16 cellular contexts compared by ENCODE assay signal in genomic region chr1:193181985-193182384, GRCh38. TPM values are rescaled to one million over a fixed set of nuclear protein-coding genes. Genes with fewer than 3 reads are reported as not detected.
DNase-seq lines count a peak whose midpoint lies in the region; ATAC-seq, FAIRE-seq and TF ChIP-seq lines count a peak whose summit lies in the region.
"Had no signal": no experiment of that assay in that cellular context is flagged by ENCODE, and none has a peak within 500 bp of the region (broad histone marks: within the 10 kb centered on the region; RNA-seq: fewer than 3 reads in every experiment).

No MANE protein-coding gene starts in this region.

- no peak for TF ChIP-seq CTCF in BE2C (IDR thresholded peaks at IDR 0.05; ENCODE audit: low read depth, low read length)
- TF ChIP-seq CTCF in pancreas (IDR thresholded peaks at IDR 0.05) = no peak

- peaks cover 20% of the 10 kb centered on the region for H3K4me1 Mint-ChIP-seq in activated T-helper 17 cell treated with anti-CD3 and anti-CD28 coated beads, Interleukin-2, amount 50 U/mL, for 72 hours
- peaks cover 31% of the 10 kb centered on the region for H3K4me1 Mint-ChIP-seq in activated CD4-positive, alpha-beta T cell treated with anti-CD3 and anti-CD28 coated beads for 36 hours

- no peak for FAIRE-seq in pancreas (lab: Jason Lieb, UNC)

- H3K36me3 Mint-ChIP-seq in activated T-helper 17 cell treated with anti-CD3 and anti-CD28 coated beads, Interleukin-2, amount 50 U/mL, for 72 hours (ENCODE audit: low read depth) = peaks cover 53% of the 10 kb centered on the region
- peaks cover 3% of the 10 kb centered on the region for H3K36me3 Mint-ChIP-seq in activated CD4-positive, alpha-beta T cell treated with anti-CD3 and anti-CD28 coated beads for 36 hours (ENCODE audit: low read depth)

- 45% methylated on average over 2 of the region's 2 CpGs for WGBS in right cardiac atrium
- 29 to 31% methylated on average over 2 of the region's 2 CpGs for WGBS in pancreas, 2 donors

- no peaks in the 10 kb centered on the region for H3K27me3 ChIP-seq in BE2C
- no peaks in the 10 kb centered on the region for H3K27me3 ChIP-seq in right cardiac atrium (ENCODE audit: control insufficient read depth, insufficient read depth)
- no peaks in the 10 kb centered on the region for H3K27me3 ChIP-seq in pancreas

- no peaks in the 10 kb centered on the region for H3K9me3 ChIP-seq in BE2C
- H3K9me3 ChIP-seq in right cardiac atrium (ENCODE audit: control insufficient read depth, low read length) = no peaks in the 10 kb centered on the region
- H3K9me3 ChIP-seq in pancreas = no peaks in the 10 kb centered on the region

- ATAC-seq in GM19463 (IDR thresholded peaks at IDR 0.05; ENCODE audit: unreplicated experiment) (peak; percentile 44), right cardiac atrium (peak in 1 of 2 donors; percentile 58), HG03442 (IDR thresholded peaks at IDR 0.05; ENCODE audit: unreplicated experiment) (no peak), pancreas (no peak)
- peak; percentile 27 for ATAC-seq in activated T-helper 17 cell treated with anti-CD3 and anti-CD28 coated beads, Interleukin-2, amount 50 U/mL, for 72 hours (replicated peaks)
- ATAC-seq in activated CD4-positive, alpha-beta T cell treated with anti-CD3 and anti-CD28 coated beads for 36 hours = no peak

- peaks cover 6% of the 10 kb centered on the region for H3K4me1 ChIP-seq in BE2C
- no peaks in the 10 kb centered on the region for H3K4me1 ChIP-seq in right cardiac atrium (ENCODE audit: control insufficient read depth, insufficient read depth, low read length)
- peaks cover 18 to 49% (median 31%) of the 10 kb centered on the region in 3 donors for H3K4me1 ChIP-seq in pancreas

- H3K4me3 ChIP-seq in BE2C (ENCODE audit: low read depth, low read length) = no peak overlapping the region
- H3K4me3 ChIP-seq in right cardiac atrium (ENCODE audit: low read length) = peak overlapping the region; percentile 38
- no peak overlapping the region for H3K4me3 ChIP-seq in pancreas

- peak overlapping the region; percentile 84 for H3K4me3 Mint-ChIP-seq in activated T-helper 17 cell treated with anti-CD3 and anti-CD28 coated beads, Interleukin-2, amount 50 U/mL, for 72 hours
- H3K4me3 Mint-ChIP-seq in activated CD4-positive, alpha-beta T cell treated with anti-CD3 and anti-CD28 coated beads for 36 hours = no peak overlapping the region
- H3K4me3 Mint-ChIP-seq: stimulated activated naive CD8-positive, alpha-beta T cell treated with anti-CD3 and anti-CD28 coated beads, Interleukin-15, Interleukin-2, amounts not matched to agents 100 ng/mL and 50 ng/mL, for 24 hours had no signal

- peak; percentile 30 for DNase-seq in BE2C
- DNase-seq in right cardiac atrium = no peak
- DNase-seq in activated CD4-positive, CD25-positive, alpha-beta regulatory T cell (lab: John Stamatoyannopoulos, UW) = no peak
- no peak for DNase-seq in pancreas
- DNase-seq in activated CD4-positive, alpha-beta T cell treated with anti-CD3 and anti-CD28 coated beads for 36 hours = no peak
- DNase-seq: activated CD8-positive, alpha-beta memory T cell treated with anti-CD3 and anti-CD28 coated beads, Interleukin-2, amount 50 U/mL, for 4 hours; AML-193; KBM-7; mesendoderm; NCI-H524 treated with DMSO at 0.1 percent for 48 hours had no signal

- no peaks in the 10 kb centered on the region for H3K36me3 ChIP-seq in BE2C
- H3K36me3 ChIP-seq in pancreas = no peaks in the 10 kb centered on the region

- intact Hi-C loops in right cardiac atrium (cut with DNase I) (loop anchor here in 2 of 4 donors (10.0 kb wide), 2 partner anchors 783 to 1113 kb away; no protein-coding TSS in a partner anchor), pancreas (cut with DNase I) (no loop called here)
- intact Hi-C loops in activated CD4-positive, alpha-beta T cell treated with anti-CD3 and anti-CD28 coated beads for 36 hours (cut with DNase I, micrococcal nuclease) = loop anchor here (2.0 to 10.0 kb wide), 3 partner anchors 153 to 1113 kb away; no protein-coding TSS in a partner anchor

- H3K27me3 Mint-ChIP-seq in activated T-helper 17 cell treated with anti-CD3 and anti-CD28 coated beads, Interleukin-2, amount 50 U/mL, for 72 hours = no peaks in the 10 kb centered on the region
- no peaks in the 10 kb centered on the region for H3K27me3 Mint-ChIP-seq in activated CD4-positive, alpha-beta T cell treated with anti-CD3 and anti-CD28 coated beads for 36 hours
- H3K27me3 Mint-ChIP-seq: stimulated activated naive CD8-positive, alpha-beta T cell treated with anti-CD3 and anti-CD28 coated beads, Interleukin-15, Interleukin-2, amounts not matched to agents 100 ng/mL and 50 ng/mL, for 24 hours had no signal

- H3K27ac ChIP-seq in right cardiac atrium (ENCODE audit: low read length) (peak overlapping the region; percentile 27), pancreas (no peak overlapping the region)
- H3K27ac ChIP-seq: VCaP had no signal

- H3K9me3 Mint-ChIP-seq in activated T-helper 17 cell treated with anti-CD3 and anti-CD28 coated beads, Interleukin-2, amount 50 U/mL, for 72 hours = peaks cover 4% of the 10 kb centered on the region
- H3K9me3 Mint-ChIP-seq in activated CD4-positive, alpha-beta T cell treated with anti-CD3 and anti-CD28 coated beads for 36 hours (ENCODE audit: low read depth) = no peaks in the 10 kb centered on the region
- H3K9me3 Mint-ChIP-seq: stimulated activated naive CD8-positive, alpha-beta T cell treated with anti-CD3 and anti-CD28 coated beads, Interleukin-15, Interleukin-2, amounts not matched to agents 100 ng/mL and 50 ng/mL, for 24 hours had no signal

- H3K27ac Mint-ChIP-seq in activated T-helper 17 cell treated with anti-CD3 and anti-CD28 coated beads, Interleukin-2, amount 50 U/mL, for 72 hours = no peak overlapping the region
- no peak overlapping the region for H3K27ac Mint-ChIP-seq in activated CD4-positive, alpha-beta T cell treated with anti-CD3 and anti-CD28 coated beads for 36 hours
- H3K27ac Mint-ChIP-seq: stimulated activated naive CD8-positive, alpha-beta T cell treated with anti-CD3 and anti-CD28 coated beads, Interleukin-15, Interleukin-2, amounts not matched to agents 100 ng/mL and 50 ng/mL, for 24 hours had no signal

- CTCF ChIA-PET in activated CD4-positive, alpha-beta T cell treated with anti-CD3 and anti-CD28 coated beads for 36 hours (lab: Charles Lee) = interaction anchor here (1.3 to 3.1 kb wide), 4 partner anchors 25 to 230 kb away, joined by 3 to 13 read pairs (median 4); no protein-coding TSS in a partner anchor

- POLR2A ChIA-PET in activated CD4-positive, alpha-beta T cell treated with anti-CD3 and anti-CD28 coated beads for 36 hours (lab: Charles Lee) = no interaction called here

RNA-seq across cellular contexts. Expression of gene B3GALT2, which starts 4.4 kb away (rescaled TPM):
- polyA plus RNA-seq in BE2C (2012; ENCODE audit: insufficient read depth, insufficient read length, low read depth) = not detected
- 1 to 10 TPM; 1.4 to 1.8 TPM for total RNA-seq in activated T-helper 17 cell treated with anti-CD3 and anti-CD28 coated beads, Interleukin-2, amount 50 U/mL, for 72 hours
- total RNA-seq in right cardiac atrium (10 to 100 TPM; 36.4 to 73.5 (median 57.0) TPM), pancreas (under 1 TPM; 0.20 to 0.76 (median 0.34) TPM)
- polyA plus RNA-seq in right cardiac atrium (25.5 TPM), pancreas (under 1 TPM; 0.27 to 0.99 TPM)
- not detected for total RNA-seq in activated CD4-positive, alpha-beta T cell treated with anti-CD3 and anti-CD28 coated beads for 36 hours
- total RNA-seq: pulmonary artery endothelial cell had no signal

Comparison
In these comparisons a context has a peak if more than half of its experiments do, and no peak if none do; other contexts are left out.
1. ATAC-seq: peak in GM19463 (single experiment) and activated T-helper 17 cell treated with anti-CD3 and anti-CD28 coated beads, Interleukin-2, amount 50 U/mL, for 72 hours (single experiment); none in HG03442 (single experiment), pancreas (0 of 4) and activated CD4-positive, alpha-beta T cell treated with anti-CD3 and anti-CD28 coated beads for 36 hours (single experiment).
2. RNA of gene B3GALT2, which starts 4.4 kb away (total RNA-seq): 36.4 to 73.5 TPM in right cardiac atrium; 1.4 to 1.8 TPM in activated T-helper 17 cell treated with anti-CD3 and anti-CD28 coated beads, Interleukin-2, amount 50 U/mL, for 72 hours, 0.20 to 0.76 TPM in pancreas and not detected in activated CD4-positive, alpha-beta T cell treated with anti-CD3 and anti-CD28 coated beads for 36 hours; every median in the first group is over 10 times any median in the second.
3. intact Hi-C loops: an anchor here in activated CD4-positive, alpha-beta T cell treated with anti-CD3 and anti-CD28 coated beads for 36 hours (2.0 to 10.0 kb wide); none called in pancreas.